8 cellular contexts compared by ENCODE assay signal in the genomic region with DNA sequence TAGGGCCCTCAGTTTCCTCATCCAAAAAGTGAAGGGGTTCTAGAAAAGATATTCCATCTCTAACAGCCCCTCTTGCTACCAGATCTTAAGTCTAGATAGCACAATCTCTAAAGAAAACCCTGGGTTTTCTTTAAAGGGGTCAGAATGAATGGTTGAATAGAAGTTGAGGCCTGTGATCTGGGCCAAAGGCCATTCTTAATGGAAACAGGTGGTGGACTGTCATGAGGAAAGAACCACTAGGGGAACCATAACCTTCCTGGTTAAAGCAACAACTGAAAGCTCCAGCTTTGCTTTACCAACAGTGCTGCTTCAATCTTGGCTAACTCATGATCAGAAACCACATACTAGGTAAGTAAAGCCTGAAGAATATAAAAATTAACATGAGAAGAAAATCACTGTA. TPM values are rescaled to one million over a fixed set of nuclear protein-coding genes. Genes with fewer than 3 reads are reported as not detected.
DNase-seq lines count a peak whose midpoint lies in the region; ATAC-seq, FAIRE-seq and TF ChIP-seq lines count a peak whose summit lies in the region.

No MANE protein-coding gene starts in this region.

- no peak for TF ChIP-seq EP300 in A549 (IDR thresholded peaks at IDR 0.05)

- H3K36me3 Mint-ChIP-seq in endodermal cell (ENCODE audit: low read depth) = peaks cover 17% of the 10 kb centered on the region

- no peaks in the 10 kb centered on the region for H3K9me3 Mint-ChIP-seq in endodermal cell

- no peak overlapping the region for H2BK12ac ChIP-seq in trophoblast cell (ENCODE audit: low read length)

- no peak overlapping the region for H2BK120ac ChIP-seq in trophoblast cell (ENCODE audit: insufficient read depth, low read length, poor library complexity)

- peaks cover 11% of the 10 kb centered on the region for H3K79me1 ChIP-seq in trophoblast cell (ENCODE audit: low read length)

- H3K4me3 ChIP-seq in A549 = peak overlapping the region; percentile 95
- peak overlapping the region; percentile 88 for H3K4me3 ChIP-seq in endodermal cell (ENCODE audit: low read length)
- H3K4me3 ChIP-seq in trophoblast cell (ENCODE audit: low read depth, low read length) = no peak overlapping the region

- H3K4me2 ChIP-seq in A549 = peak overlapping the region; percentile 94
- H3K4me2 ChIP-seq in trophoblast cell (ENCODE audit: low read length) = peak overlapping the region; percentile 21

- H3K14ac ChIP-seq in trophoblast cell (ENCODE audit: low read length) = no peak overlapping the region

- H2BK5ac ChIP-seq in trophoblast cell (ENCODE audit: low read depth, low read length, poor library complexity) = no peak overlapping the region

- peak overlapping the region; percentile 40 for H3K4ac ChIP-seq in trophoblast cell (ENCODE audit: low read depth, low read length)

- no peak overlapping the region for H3K23ac ChIP-seq in trophoblast cell (ENCODE audit: low read length)

- H3K36me3 ChIP-seq in endodermal cell (ENCODE audit: control insufficient read depth, insufficient read depth, low read length) = peaks cover 44% of the 10 kb centered on the region
- peaks cover 0 to 1% of the 10 kb centered on the region in 2 experiments for H3K36me3 ChIP-seq in trophoblast cell (ENCODE audit: control insufficient read depth in 1 of 2, insufficient read depth in 2 of 2, low read length in 2 of 2)

- peak overlapping the region; percentile 97 for H3K4me3 Mint-ChIP-seq in endodermal cell

- no peak; the same call in 1 of the 3 replicates for TF ChIP-seq CTCF in A549 (IDR thresholded peaks at IDR 0.05)
- TF ChIP-seq CTCF in GM12872 (IDR thresholded peaks at IDR 0.05; ENCODE audit: insufficient read depth, low read depth, low read length) = peak; percentile 68
- TF ChIP-seq CTCF in endodermal cell (conservative IDR thresholded peaks at IDR 0.05) = peak; percentile 76

- no peak overlapping the region for H2AFZ ChIP-seq in trophoblast cell (ENCODE audit: insufficient read depth, low read length, poor library complexity)

- H3K4me1 ChIP-seq in A549 (peaks cover 38% of the 10 kb centered on the region), endodermal cell (ENCODE audit: control insufficient read depth, insufficient read depth, low read length) (no peaks in the 10 kb centered on the region), trophoblast cell (ENCODE audit: control insufficient read depth in 1 of 2, insufficient read depth in 2 of 2, low read length in 2 of 2) (peaks cover 2 to 4% of the 10 kb centered on the region in 2 experiments)

- H3K27ac Mint-ChIP-seq in endodermal cell = peak overlapping the region; percentile 98

- no peak overlapping the region for H3K18ac ChIP-seq in trophoblast cell (ENCODE audit: low read length)

- ATAC-seq in A549 = 0 out of 6 replicates have a peak, but pooled peaks of 1 of the 2 experiments have one; percentile 12
- ATAC-seq in HG02571 (IDR thresholded peaks at IDR 0.05; ENCODE audit: unreplicated experiment) = no peak
- no peak for ATAC-seq in HG03175 (IDR thresholded peaks at IDR 0.05; ENCODE audit: unreplicated experiment)
- ATAC-seq in HG02642 (IDR thresholded peaks at IDR 0.05; ENCODE audit: poor library complexity, unreplicated experiment) = no peak

- H3K27me3 Mint-ChIP-seq in endodermal cell (ENCODE audit: insufficient read depth) = no peaks in the 10 kb centered on the region

- no peak for TF ChIP-seq POLR2A in A549 (IDR thresholded peaks at IDR 0.05; ENCODE audit: low read length)

- POLR2A ChIA-PET in A549 (lab: Yijun Ruan, JAX) = no interaction called here

- H3K9ac ChIP-seq in endodermal cell (ENCODE audit: extremely low read depth, low read length, poor library complexity, severe bottlenecking) (peak overlapping the region; percentile 94), trophoblast cell (ENCODE audit: low read length) (no peak overlapping the region)

- no peaks in the 10 kb centered on the region for H3K27me3 ChIP-seq in endodermal cell (ENCODE audit: control insufficient read depth, insufficient read depth, low read length, poor library complexity, severe bottlenecking)
- no peaks in the 10 kb centered on the region for H3K27me3 ChIP-seq in trophoblast cell (ENCODE audit: insufficient read depth, low read length)

- DNase-seq in A549 (ENCODE audit: low read depth in 1 of 2, low spot score in 1 of 2) = peak; percentile 45 to 58
- peak; percentile 74 for DNase-seq in RKO (ENCODE audit: low spot score)
- no peak for DNase-seq in endodermal cell
- peak in 1 of 2 donors; percentile 27 for DNase-seq in trophoblast cell

- no peak overlapping the region for H4K91ac ChIP-seq in trophoblast cell (ENCODE audit: low read depth, low read length)

- TF ChIP-seq RAD21 in A549 (conservative IDR thresholded peaks at IDR 0.05 in 1 of 2, IDR thresholded peaks at IDR 0.05 in 1 of 2) = 0 out of 5 replicates have a peak, but pooled peaks of 1 of the 2 experiments have one; percentile 14

- peaks cover 30% of the 10 kb centered on the region for H3K79me2 ChIP-seq in trophoblast cell (ENCODE audit: control insufficient read depth, insufficient read depth, low read length, poor library complexity)

- H3K4me1 Mint-ChIP-seq in endodermal cell = peaks cover 11% of the 10 kb centered on the region

- H3K27ac ChIP-seq in A549 (peak overlapping the region; percentile 94 to 100; a peak in 5 of 6 replicates), endodermal cell (ENCODE audit: low read depth, low read length) (no peak overlapping the region), trophoblast cell (ENCODE audit: low read depth, low read length) (no peak overlapping the region)

- H2AK5ac ChIP-seq in trophoblast cell (ENCODE audit: low read length) = no peak overlapping the region

- no peak overlapping the region for H4K8ac ChIP-seq in trophoblast cell (ENCODE audit: low read depth, low read length)

- no peak overlapping the region for H4K12ac ChIP-seq in trophoblast cell (ENCODE audit: low read depth, low read length)

- H3K9me3 ChIP-seq in A549 (no peaks in the 10 kb centered on the region), endodermal cell (ENCODE audit: control insufficient read depth, low read length) (no peaks in the 10 kb centered on the region), trophoblast cell (ENCODE audit: insufficient read depth, low read depth, low read length) (no peaks in the 10 kb centered on the region)

- CTCF ChIA-PET in A549 (lab: Yijun Ruan, JAX) = interaction anchor here (1.1 to 2.9 kb wide), 10 partner anchors 8 to 97 kb away, joined by 3 to 41 read pairs (median 6); a partner anchor contains a TSS

- FAIRE-seq in A549 (lab: Jason Lieb, UNC) = no peak

TF ChIP-seq in A549, 52 proteins besides CTCF, POLR2A, EP300 and RAD21:
- TF ChIP-seq EHMT2 (IDR thresholded peaks at IDR 0.05; ENCODE audit: low read depth) (peak; percentile 81), SMC3 (IDR thresholded peaks at IDR 0.05) (0 out of 3 replicates have a peak, but pooled peaks have one; percentile 6), ZSCAN20 (CRISPR knock-in tag; IDR thresholded peaks at IDR 0.05) (no peak), HOXA7 (CRISPR knock-in tag; IDR thresholded peaks at IDR 0.05) (no peak)

RNA-seq across cellular contexts. Expression of a gene that starts 1.8 kb away (rescaled TPM):
- polyA plus RNA-seq in A549 (2011; rRNA removed) (137 and 138 TPM in 2 replicates), A549 (2017; fragmentation: RNase III; extraction: RNeasy Plus Mini Kit Qiagen cat#74134 plus additional on column Dnase treatment) (51.4 to 54.1 TPM (median 53.8 TPM) in 3 replicates)
- 41.9 and 60.7 TPM in 2 replicates for polyA plus RNA-seq in A549 (2012; cell fraction: cytosol; rRNA removed)
- 85.9 and 116 TPM in 2 replicates for polyA plus RNA-seq in A549 (2012; cell fraction: nucleus; rRNA removed)
- 186 and 188 TPM in 2 replicates for polyA minus RNA-seq in A549 (2011; rRNA and poly(A)+ RNA removed)
- 100 to 1,000 TPM; 202 to 205 TPM for total RNA-seq in endodermal cell
- polyA plus RNA-seq in endodermal cell (2013, experiment 1 of 2) = 89.3 TPM
- polyA plus RNA-seq in endodermal cell (2013, experiment 2 of 2) = 85.0 TPM
- 61.5 and 66.2 TPM in 2 replicates for polyA plus RNA-seq in trophoblast cell (2013)

RNA-seq across cellular contexts. Expression of a gene that starts 14.3 kb away (rescaled TPM):
- polyA plus RNA-seq in A549 (2011; rRNA removed) (58.8 and 69.2 TPM in 2 replicates), A549 (2017; fragmentation: RNase III; extraction: RNeasy Plus Mini Kit Qiagen cat#74134 plus additional on column Dnase treatment) (57.0 to 68.2 TPM (median 63.4 TPM) in 3 replicates)
- 101 and 110 TPM in 2 replicates for polyA plus RNA-seq in A549 (2012; cell fraction: cytosol; rRNA removed)
- 51.0 and 55.2 TPM in 2 replicates for polyA plus RNA-seq in A549 (2012; cell fraction: nucleus; rRNA removed)
- 23.8 and 31.3 TPM in 2 replicates for polyA minus RNA-seq in A549 (2011; rRNA and poly(A)+ RNA removed)
- total RNA-seq in endodermal cell = 10 to 100 TPM; 55.8 to 65.0 TPM
- 49.6 TPM for polyA plus RNA-seq in endodermal cell (2013, experiment 1 of 2)
- 45.3 TPM for polyA plus RNA-seq in endodermal cell (2013, experiment 2 of 2)
- polyA plus RNA-seq in trophoblast cell (2013) = 53.6 and 57.5 TPM in 2 replicates

RNA-seq across cellular contexts. Expression of a gene that starts 27.7 kb away (rescaled TPM):
- polyA plus RNA-seq in A549 (2011; rRNA removed) (21.0 and 23.4 TPM in 2 replicates), A549 (2017; fragmentation: RNase III; extraction: RNeasy Plus Mini Kit Qiagen cat#74134 plus additional on column Dnase treatment) (19.0 to 22.8 TPM (median 20.5 TPM) in 3 replicates)
- polyA plus RNA-seq in A549 (2012; cell fraction: cytosol; rRNA removed) = 14.3 and 17.1 TPM in 2 replicates
- polyA plus RNA-seq in A549 (2012; cell fraction: nucleus; rRNA removed) = 16.1 and 26.6 TPM in 2 replicates
- 27.4 and 37.0 TPM in 2 replicates for polyA minus RNA-seq in A549 (2011; rRNA and poly(A)+ RNA removed)
- total RNA-seq in endodermal cell = 10 to 100 TPM; 13.7 to 14.8 TPM
- 17.6 TPM for polyA plus RNA-seq in endodermal cell (2013, experiment 1 of 2)
- polyA plus RNA-seq in endodermal cell (2013, experiment 2 of 2) = 15.7 TPM
- 6.7 TPM in 2 replicates for polyA plus RNA-seq in trophoblast cell (2013)

RNA-seq across cellular contexts. Expression of a gene that starts 27.8 kb away (rescaled TPM):
- polyA plus RNA-seq in A549 (2011; rRNA removed) (155 and 156 TPM in 2 replicates), A549 (2017; fragmentation: RNase III; extraction: RNeasy Plus Mini Kit Qiagen cat#74134 plus additional on column Dnase treatment) (130 to 144 TPM (median 142 TPM) in 3 replicates)
- 184 and 187 TPM in 2 replicates for polyA plus RNA-seq in A549 (2012; cell fraction: cytosol; rRNA removed)
- 195 and 227 TPM in 2 replicates for polyA plus RNA-seq in A549 (2012; cell fraction: nucleus; rRNA removed)
- polyA minus RNA-seq in A549 (2011; rRNA and poly(A)+ RNA removed) = 67.9 and 82.0 TPM in 2 replicates
- total RNA-seq in endodermal cell = 100 to 1,000 TPM; 104 to 106 TPM
- 115 TPM for polyA plus RNA-seq in endodermal cell (2013, experiment 1 of 2)
- 113 TPM for polyA plus RNA-seq in endodermal cell (2013, experiment 2 of 2)
- polyA plus RNA-seq in trophoblast cell (2013) = 82.0 and 83.5 TPM in 2 replicates

RNA-seq across cellular contexts. Expression of a gene that starts 35.4 kb away (rescaled TPM):
- polyA plus RNA-seq in A549 (2011; rRNA removed) (not detected in 2 replicates), A549 (2017; fragmentation: RNase III; extraction: RNeasy Plus Mini Kit Qiagen cat#74134 plus additional on column Dnase treatment) (0.07 to 0.10 TPM in 2 of 3 replicates, not detected in the other)
- polyA plus RNA-seq in A549 (2012; cell fraction: cytosol; rRNA removed) = 0.04 and 0.05 TPM in 2 replicates
- 0.47 and 1.6 TPM in 2 replicates for polyA plus RNA-seq in A549 (2012; cell fraction: nucleus; rRNA removed)
- 0.44 TPM in 1 of 2 replicates, not detected in the other for polyA minus RNA-seq in A549 (2011; rRNA and poly(A)+ RNA removed)
- total RNA-seq in endodermal cell = under 1 TPM in 1 of 2 donors, not detected in 1; 0.20 TPM
- not detected for polyA plus RNA-seq in endodermal cell (2013, experiment 1 of 2)
- polyA plus RNA-seq in endodermal cell (2013, experiment 2 of 2) = not detected
- 0.04 TPM in 1 of 2 replicates, not detected in the other for polyA plus RNA-seq in trophoblast cell (2013)

Comparison
In these comparisons a context has a peak if more than half of its experiments do, and no peak if none do; other contexts are left out.
1. H3K27ac ChIP-seq: peak in A549 (2 of 2); none in endodermal cell (single experiment) and trophoblast cell (single experiment).